Comparison of ENCODE assay signal across 1 cellular context in the genomic region with DNA sequence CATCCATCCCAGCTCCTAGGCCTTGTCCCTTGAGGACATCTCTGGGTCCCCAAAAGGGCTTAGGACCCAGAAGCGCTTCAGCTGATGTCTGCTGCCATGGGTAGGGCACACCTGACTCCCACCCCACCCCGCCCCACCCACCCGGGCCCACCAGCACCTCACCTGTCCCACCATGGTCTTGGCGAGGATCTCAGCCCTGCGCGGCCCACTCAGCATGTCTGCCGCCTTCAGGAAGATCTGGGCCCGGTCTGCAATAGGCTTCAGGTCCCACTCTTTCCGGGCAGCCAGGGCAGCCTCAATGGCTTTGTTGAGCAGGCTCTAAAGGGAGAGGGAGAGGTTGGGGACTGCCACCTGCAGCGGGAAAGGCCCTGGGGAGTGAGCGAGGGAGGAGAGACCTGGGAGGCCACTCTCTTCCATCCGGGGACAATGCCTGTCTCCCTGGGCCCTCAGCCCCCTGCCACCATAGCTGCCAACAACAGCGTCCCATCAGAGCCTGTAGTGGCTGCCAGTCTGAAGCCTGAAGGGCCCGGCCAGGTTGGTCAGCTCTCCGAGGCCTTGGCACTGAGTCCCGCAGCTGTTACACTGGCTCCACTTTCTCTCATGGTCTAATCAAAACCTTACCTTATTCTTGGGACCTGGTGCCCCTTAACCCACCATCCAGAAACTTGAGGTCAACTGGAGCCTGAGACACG.
TF ChIP-seq lines count a peak whose summit lies in the region.

No MANE protein-coding gene starts in this region.

TF ChIP-seq in IMR-90, 13 proteins besides CTCF, POLR2A, EP300 and RAD21:
- TF ChIP-seq MAFK (IDR thresholded peaks at IDR 0.05; ENCODE audit: low read depth, low read length), result no peak
- TF ChIP-seq RCOR1 (IDR thresholded peaks at IDR 0.05; ENCODE audit: insufficient replicate concordance, low read length), result no peak
- no peak for TF ChIP-seq NFE2L2 (IDR thresholded peaks at IDR 0.05; ENCODE audit: low read depth, low read length)
- no peak for TF ChIP-seq CEBPB (IDR thresholded peaks at IDR 0.05; ENCODE audit: low read depth, low read length)
- TF ChIP-seq, protein P1, sequence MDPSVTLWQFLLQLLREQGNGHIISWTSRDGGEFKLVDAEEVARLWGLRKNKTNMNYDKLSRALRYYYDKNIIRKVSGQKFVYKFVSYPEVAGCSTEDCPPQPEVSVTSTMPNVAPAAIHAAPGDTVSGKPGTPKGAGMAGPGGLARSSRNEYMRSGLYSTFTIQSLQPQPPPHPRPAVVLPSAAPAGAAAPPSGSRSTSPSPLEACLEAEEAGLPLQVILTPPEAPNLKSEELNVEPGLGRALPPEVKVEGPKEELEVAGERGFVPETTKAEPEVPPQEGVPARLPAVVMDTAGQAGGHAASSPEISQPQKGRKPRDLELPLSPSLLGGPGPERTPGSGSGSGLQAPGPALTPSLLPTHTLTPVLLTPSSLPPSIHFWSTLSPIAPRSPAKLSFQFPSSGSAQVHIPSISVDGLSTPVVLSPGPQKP (IDR thresholded peaks at IDR 0.05; ENCODE audit: borderline replicate concordance, low read depth, low read length), result no peak
- no peak for TF ChIP-seq FOS (IDR thresholded peaks at IDR 0.05; ENCODE audit: low read depth, low read length)
- no peak for TF ChIP-seq CHD1 (IDR thresholded peaks at IDR 0.05; ENCODE audit: low read depth, low read length)
- TF ChIP-seq, protein P2, sequence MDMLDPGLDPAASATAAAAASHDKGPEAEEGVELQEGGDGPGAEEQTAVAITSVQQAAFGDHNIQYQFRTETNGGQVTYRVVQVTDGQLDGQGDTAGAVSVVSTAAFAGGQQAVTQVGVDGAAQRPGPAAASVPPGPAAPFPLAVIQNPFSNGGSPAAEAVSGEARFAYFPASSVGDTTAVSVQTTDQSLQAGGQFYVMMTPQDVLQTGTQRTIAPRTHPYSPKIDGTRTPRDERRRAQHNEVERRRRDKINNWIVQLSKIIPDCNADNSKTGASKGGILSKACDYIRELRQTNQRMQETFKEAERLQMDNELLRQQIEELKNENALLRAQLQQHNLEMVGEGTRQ (IDR thresholded peaks at IDR 0.05; ENCODE audit: low read depth, low read length), result no peak
- no peak for TF ChIP-seq MXI1 (IDR thresholded peaks at IDR 0.05; ENCODE audit: borderline replicate concordance, low read depth, low read length)
- TF ChIP-seq BHLHE40 (IDR thresholded peaks at IDR 0.05; ENCODE audit: low read depth, low read length), result no peak
- TF ChIP-seq RFX5 (IDR thresholded peaks at IDR 0.05; ENCODE audit: low read depth, low read length), result no peak
- no peak for TF ChIP-seq MAZ (IDR thresholded peaks at IDR 0.05; ENCODE audit: borderline replicate concordance, low read depth, low read length)
- TF ChIP-seq SMC3 (IDR thresholded peaks at IDR 0.05; ENCODE audit: low read depth, low read length), result no peak
TF ChIP-seq in IMR-90: peak in this region for 0.
